Comparison of ENCODE assay signal across 25 cellular contexts in genomic region chr19:16030964-16031871, GRCh38.
"Had no signal": no experiment of that assay in that cellular context is flagged by ENCODE, and none has a peak within 500 bp of the region (broad histone marks: within the 10 kb centered on the region; RNA-seq: fewer than 3 reads in every experiment).

No MANE protein-coding gene starts in this region.

- ATAC-seq: activated CD8-positive, alpha-beta T cell treated with anti-CD3 and anti-CD28 coated beads for 36 hours; activated T-cell treated with anti-CD3 and anti-CD28 coated beads, Interleukin-2, amount 50 U/mL, for 72 hours; body of pancreas; WTC11 had no signal

- H3K36me3 ChIP-seq: ascending aorta, Peyer's patch, SJCRH30 had no signal

- H3K27ac Mint-ChIP-seq: activated CD8-positive, alpha-beta T cell treated with anti-CD3 and anti-CD28 coated beads for 36 hours; activated T-cell treated with anti-CD3 and anti-CD28 coated beads, Interleukin-2, amount 50 U/mL, for 72 hours; activated T-helper 2 cell treated with anti-CD3 and anti-CD28 coated beads, Interferon-gamma antibody, Interleukin-2, Interleukin-4, amounts not matched to agents 10 μg/mL and 5 μg/mL and 100 μg/mL, durations not matched to agents 14 hours and 24 hours and 36 hours; IgD-negative memory B cell; T-helper 1 cell treated with Interleukin-12 subunit alpha and Interleukin-12 subunit beta and Interleukin-4 antibody, amounts not matched to agents 30 μg/mL and 1 μg/mL, for 36 hours; WTC11 had no signal

- H3K4me1 Mint-ChIP-seq: WTC11 had no signal

- H3K4me3 ChIP-seq: ascending aorta, body of pancreas, Peyer's patch, SJCRH30 had no signal

- H3K27ac ChIP-seq: ascending aorta, body of pancreas, Peyer's patch, RWPE1, SJCRH30 had no signal

- H3K4me1 ChIP-seq: ascending aorta, body of pancreas, Peyer's patch had no signal

- H3K27me3 ChIP-seq: ascending aorta, body of pancreas, Peyer's patch had no signal

- DNase-seq: activated CD4-positive, alpha-beta T cell treated with anti-CD3 and anti-CD28 coated beads for 1 hour; activated CD8-positive, alpha-beta memory T cell treated with anti-CD3 and anti-CD28 coated beads, Interleukin-2, amount 50 U/mL, for 4 hours; activated CD8-positive, alpha-beta T cell treated with anti-CD3 and anti-CD28 coated beads for 36 hours; activated naive CD4-positive, alpha-beta T cell treated with anti-CD3 and anti-CD28 coated beads, Interleukin-2, amount 50 U/mL, for 16 hours; activated T-cell treated with anti-CD3 and anti-CD28 coated beads, Interleukin-2, amount 50 U/mL, for 72 hours; amniotic stem cell; KG1; NCI-H1092; NCI-H1417; NCI-H1930; NCI-H2171; NCI-H2227 treated with DMSO at 0.1 percent for 48 hours; NCI-H526; NCI-H774; OCI-M1; Right ventricle myocardium superior had no signal

- H3K4me3 Mint-ChIP-seq: activated CD8-positive, alpha-beta T cell treated with anti-CD3 and anti-CD28 coated beads for 36 hours; activated T-cell treated with anti-CD3 and anti-CD28 coated beads, Interleukin-2, amount 50 U/mL, for 72 hours; IgD-negative memory B cell; T-helper 1 cell treated with Interleukin-12 subunit alpha and Interleukin-12 subunit beta and Interleukin-4 antibody, amounts not matched to agents 30 μg/mL and 1 μg/mL, for 36 hours; WTC11 had no signal

- H3K9me3 Mint-ChIP-seq: activated CD8-positive, alpha-beta T cell treated with anti-CD3 and anti-CD28 coated beads for 36 hours; activated T-cell treated with anti-CD3 and anti-CD28 coated beads, Interleukin-2, amount 50 U/mL, for 72 hours; activated T-helper 2 cell treated with anti-CD3 and anti-CD28 coated beads, Interferon-gamma antibody, Interleukin-2, Interleukin-4, amounts not matched to agents 10 μg/mL and 5 μg/mL and 100 μg/mL, durations not matched to agents 14 hours and 24 hours and 36 hours; IgD-negative memory B cell; T-helper 1 cell treated with Interleukin-12 subunit alpha and Interleukin-12 subunit beta and Interleukin-4 antibody, amounts not matched to agents 30 μg/mL and 1 μg/mL, for 36 hours had no signal

- H3K27me3 Mint-ChIP-seq: activated CD8-positive, alpha-beta T cell treated with anti-CD3 and anti-CD28 coated beads for 36 hours; IgD-negative memory B cell had no signal

- H3K9me3 ChIP-seq: ascending aorta, body of pancreas, Peyer's patch, SJCRH30 had no signal

- H3K36me3 Mint-ChIP-seq: IgD-negative memory B cell, WTC11 had no signal
